ENCODE assay signal across 8 cellular contexts in genomic region chr22:20021196-20022181, GRCh38. TPM values are rescaled to one million over a fixed set of nuclear protein-coding genes. Genes with fewer than 3 reads are reported as not detected.
DNase-seq lines count a peak whose midpoint lies in the region; ATAC-seq, FAIRE-seq and TF ChIP-seq lines count a peak whose summit lies in the region.

No MANE protein-coding gene starts in this region.

- peaks cover 14% of the 10 kb centered on the region; the same call in 1 of the 2 replicates for H4K20me1 ChIP-seq in DOHH2 (ENCODE audit: control insufficient read depth, insufficient read depth, low read depth, low read length)

- H3K27ac Mint-ChIP-seq in activated naive CD8-positive, alpha-beta T cell treated with anti-CD3 and anti-CD28 coated beads for 36 hours: peak overlapping the region; percentile 85

- H3K27me3 ChIP-seq in DOHH2 (ENCODE audit: control insufficient read depth, low read length) (peaks cover 16% of the 10 kb centered on the region), heart left ventricle (peaks cover 0 to 5% (median 0%) of the 10 kb centered on the region in 9 donors), pancreas (no peaks in the 10 kb centered on the region)

- H3K9me3 Mint-ChIP-seq in activated naive CD8-positive, alpha-beta T cell treated with anti-CD3 and anti-CD28 coated beads for 36 hours: no peaks in the 10 kb centered on the region

- peak overlapping the region; percentile 88 for H3K4me3 ChIP-seq in DOHH2 (ENCODE audit: low read length)
- H3K4me3 ChIP-seq in heart left ventricle: peak overlapping the region; percentile 74 to 99 (median 96)
- peak overlapping the region; percentile 59 to 97 (median 94) for H3K4me3 ChIP-seq in pancreas

- H3K9me2 ChIP-seq in DOHH2 (replicated peaks; ENCODE audit: control insufficient read depth, low read length): no peaks in the 10 kb centered on the region

- H3K4me1 Mint-ChIP-seq in activated naive CD8-positive, alpha-beta T cell treated with anti-CD3 and anti-CD28 coated beads for 36 hours: peaks cover 28% of the 10 kb centered on the region

- peak in 1 of 2 donors; percentile 70 for TF ChIP-seq POLR2A in heart left ventricle (IDR thresholded peaks at IDR 0.05)

- H3K4me2 ChIP-seq in DOHH2 (ENCODE audit: low read length): peak overlapping the region; percentile 85

- H3K27me3 Mint-ChIP-seq in activated naive CD8-positive, alpha-beta T cell treated with anti-CD3 and anti-CD28 coated beads for 36 hours: peaks cover 16% of the 10 kb centered on the region

- TF ChIP-seq CTCF in DOHH2 (IDR thresholded peaks at IDR 0.05; ENCODE audit: low read depth, low read length, poor library complexity, severe bottlenecking): no peak
- no peak for TF ChIP-seq CTCF in heart left ventricle (IDR thresholded peaks at IDR 0.05)
- TF ChIP-seq CTCF in pancreas (IDR thresholded peaks at IDR 0.05): no peak

- peak; percentile 43 for DNase-seq in HuH-7 (ENCODE audit: low spot score)
- DNase-seq in activated naive CD8-positive, alpha-beta T cell treated with anti-CD3 and anti-CD28 coated beads for 36 hours: no peak
- DNase-seq in heart left ventricle: peak; percentile 83 to 93 (median 86)
- DNase-seq in pancreas: peak in 5 of 6 donors; percentile 51 to 81 (median 69)
- DNase-seq in GM19238 (ENCODE audit: insufficient read length, low spot score): no peak

- intact Hi-C loops in heart left ventricle (cut with DNase I): loop anchor here in 4 of 10 donors (5.0 to 10.0 kb wide), 3 partner anchors 61 to 93 kb away; partner anchors contain the start of genes DGCR8 (in 3 of the 4), RANBP1 (in 2 of the 4) and TRMT2A (in 2 of the 4)
- intact Hi-C loops in pancreas (cut with DNase I): loop anchor here in 1 of 3 donors (10.0 kb wide), 1 partner anchor 47 kb away; no protein-coding TSS in a partner anchor

- no peaks in the 10 kb centered on the region for H3F3A ChIP-seq in DOHH2 (ENCODE audit: control insufficient read depth, insufficient read depth)

- peaks cover 39% of the 10 kb centered on the region for H3K79me2 ChIP-seq in DOHH2 (ENCODE audit: control insufficient read depth, low read length)

- ATAC-seq in heart left ventricle (peak; percentile 69 to 85 (median 77)), pancreas (peak; percentile 20 to 62 (median 50)), HG03354 (IDR thresholded peaks at IDR 0.05; ENCODE audit: poor library complexity, severe bottlenecking, unreplicated experiment) (no peak), GM19397 (IDR thresholded peaks at IDR 0.05; ENCODE audit: unreplicated experiment) (no peak)

- WGBS in heart left ventricle, 4 donors: 3 to 5% (median 4%) methylated on average over 14 to 36 of the region's 36 CpGs
- 1% methylated on average over 36 of the region's 36 CpGs for WGBS in pancreas, 2 donors

- no peaks in the 10 kb centered on the region for H3K36me3 Mint-ChIP-seq in activated naive CD8-positive, alpha-beta T cell treated with anti-CD3 and anti-CD28 coated beads for 36 hours

- H3K4me3 Mint-ChIP-seq in activated naive CD8-positive, alpha-beta T cell treated with anti-CD3 and anti-CD28 coated beads for 36 hours: peak overlapping the region; percentile 93

- H3K9me3 ChIP-seq in DOHH2 (ENCODE audit: control insufficient read depth, insufficient read depth, low read length) (no peaks in the 10 kb centered on the region), heart left ventricle (no peaks in the 10 kb centered on the region), pancreas (no peaks in the 10 kb centered on the region)

- no peak overlapping the region for H3K27ac ChIP-seq in DOHH2 (ENCODE audit: low read depth, low read length)
- H3K27ac ChIP-seq in heart left ventricle: peak overlapping the region; percentile 81 to 99 (median 95)
- peak overlapping the region; percentile 53 to 73 (median 64) for H3K27ac ChIP-seq in pancreas

- peaks cover 4% of the 10 kb centered on the region; the same call in 1 of the 2 replicates for H3K36me3 ChIP-seq in DOHH2 (ENCODE audit: control insufficient read depth, low read length)
- H3K36me3 ChIP-seq in heart left ventricle: peaks cover 0 to 10% (median 0%) of the 10 kb centered on the region in 9 donors
- no peaks in the 10 kb centered on the region for H3K36me3 ChIP-seq in pancreas

- no peak for FAIRE-seq in pancreas (lab: Jason Lieb, UNC)

- H3K4me1 ChIP-seq in DOHH2 (ENCODE audit: control insufficient read depth, low read length): peaks cover 33% of the 10 kb centered on the region
- peaks cover 10 to 67% (median 45%) of the 10 kb centered on the region in 12 donors for H3K4me1 ChIP-seq in heart left ventricle
- peaks cover 9 to 19% (median 13%) of the 10 kb centered on the region in 3 donors for H3K4me1 ChIP-seq in pancreas

RNA-seq across cellular contexts. Expression of gene TANGO2, which starts 0.6 kb away (rescaled TPM):
- 10 to 100 TPM; 16.5 to 21.5 TPM for total RNA-seq in activated naive CD8-positive, alpha-beta T cell treated with anti-CD3 and anti-CD28 coated beads for 36 hours
- total RNA-seq in heart left ventricle (100 to 1,000 TPM in 3 of 9 donors, 10 to 100 TPM in 6; 55.6 to 341 (median 83.7) TPM), pancreas (10 to 100 TPM in 3 of 6 donors, 1 to 10 TPM in 3; 4.0 to 18.3 (median 9.6) TPM)
- polyA plus RNA-seq in heart left ventricle (10 to 100 TPM; 51.3 to 63.0 TPM), pancreas (10 to 100 TPM; 16.5 to 20.4 TPM)

RNA-seq across cellular contexts. Expression of gene ARVCF, which starts 4.9 kb away (rescaled TPM):
- 1 to 10 TPM; 1.1 to 1.6 TPM for total RNA-seq in activated naive CD8-positive, alpha-beta T cell treated with anti-CD3 and anti-CD28 coated beads for 36 hours
- total RNA-seq in heart left ventricle (10 to 100 TPM; 21.2 to 46.6 (median 33.3) TPM), pancreas (10 to 100 TPM in 3 of 6 donors, 1 to 10 TPM in 3; 5.0 to 19.4 (median 9.5) TPM)
- polyA plus RNA-seq in heart left ventricle (10 to 100 TPM; 33.0 to 39.2 TPM), pancreas (10 to 100 TPM; 52.5 to 57.8 TPM)

RNA-seq across cellular contexts. Expression of gene DGCR8, which starts 58.6 kb away (rescaled TPM):
- total RNA-seq in activated naive CD8-positive, alpha-beta T cell treated with anti-CD3 and anti-CD28 coated beads for 36 hours: 10 to 100 TPM; 42.6 to 47.0 TPM
- total RNA-seq in heart left ventricle (10 to 100 TPM in 8 of 9 donors, 1 to 10 TPM in 1; 8.8 to 22.1 (median 13.0) TPM), pancreas (10 to 100 TPM; 14.9 to 23.5 (median 16.4) TPM)
- polyA plus RNA-seq in heart left ventricle (10 to 100 TPM in 1 of 2 donors, 1 to 10 TPM in 1; 9.9 to 14.5 TPM), pancreas (10 to 100 TPM; 31.3 to 31.9 TPM)

Comparison
In these comparisons a context has a peak if more than half of its experiments do, and no peak if none do; other contexts are left out.
1. DNase-seq: peak in HuH-7 (single experiment), heart left ventricle (5 of 5) and pancreas (5 of 6); none in activated naive CD8-positive, alpha-beta T cell treated with anti-CD3 and anti-CD28 coated beads for 36 hours (single experiment) and GM19238 (single experiment).
2. ATAC-seq: peak in heart left ventricle (4 of 4) and pancreas (4 of 4); none in HG03354 (single experiment) and GM19397 (single experiment).
3. Peak in every context shown above with its lines, with median percentiles within 50 percentile points of each other: H3K4me3 ChIP-seq.